8 cellular contexts compared by ENCODE assay signal in the genomic region with DNA sequence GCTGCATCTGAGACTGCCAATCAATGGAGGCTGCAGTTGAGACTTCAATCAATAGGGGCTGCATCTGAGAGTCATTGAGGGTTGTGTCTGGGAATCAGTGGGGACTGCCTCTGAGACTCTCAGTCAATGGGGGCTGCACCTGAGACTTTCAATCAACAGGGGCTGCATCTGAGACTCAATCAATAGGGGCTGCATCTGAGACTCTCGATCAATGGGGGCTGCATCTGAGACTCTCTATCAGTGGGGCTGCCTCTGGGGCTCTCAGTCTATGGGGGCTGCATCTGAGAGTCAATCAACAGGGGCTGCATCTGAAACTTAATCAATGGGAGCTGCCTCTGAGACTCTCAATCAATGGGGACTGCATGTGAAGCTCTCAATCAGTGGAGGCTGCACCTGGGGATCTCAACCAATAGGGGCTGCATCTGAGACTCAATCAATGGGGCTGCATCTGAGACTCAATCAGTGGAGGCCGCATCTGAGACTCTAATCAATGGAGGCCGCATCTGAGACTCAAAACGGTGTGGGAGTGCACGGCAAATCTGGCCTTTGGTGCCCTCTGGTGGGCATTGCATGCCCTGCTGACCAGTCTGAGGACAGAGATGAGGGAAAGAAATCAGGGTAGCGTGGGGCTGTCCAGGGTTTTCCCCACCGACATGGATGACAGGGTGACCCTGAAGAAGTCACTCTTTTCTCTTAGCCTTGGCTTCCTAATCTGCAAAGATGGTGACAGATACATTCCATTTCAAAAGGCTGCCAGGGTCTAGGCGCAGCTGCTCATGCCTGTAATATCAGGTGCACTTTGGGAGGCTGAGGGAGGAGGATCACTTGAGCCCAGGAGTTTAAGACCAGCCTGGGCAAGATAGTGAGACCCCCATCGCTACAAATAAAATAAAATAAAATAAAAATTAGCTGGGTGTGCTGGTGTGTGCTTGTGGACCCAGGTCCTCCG. TPM values are rescaled to one million over a fixed set of nuclear protein-coding genes. Genes with fewer than 3 reads are reported as not detected.
DNase-seq lines count a peak whose midpoint lies in the region; ATAC-seq and TF ChIP-seq lines count a peak whose summit lies in the region.

No MANE protein-coding gene starts in this region.

- H3K4me3 ChIP-seq in OCI-LY1 (ENCODE audit: low read depth, low read length, poor library complexity, severe bottlenecking): no peak overlapping the region
- no peak overlapping the region for H3K4me3 ChIP-seq in fibroblast of mammary gland (ENCODE audit: control insufficient read depth, low read depth, low read length)
- H3K4me3 ChIP-seq in neural cell (ENCODE audit: low read length): no peak overlapping the region

- DNase-seq in NCI-H446 (lab: John Stamatoyannopoulos, UW): peak; percentile 50 to 75
- no peak for DNase-seq in NCI-H446 treated with DMSO at 0.1 percent for 48 hours (lab: John Stamatoyannopoulos, UW)
- DNase-seq in activated T-cell treated with anti-CD3 and anti-CD28 coated beads, Interleukin-2, amount 50 U/mL, for 1 hour: peak; percentile 77
- DNase-seq in fibroblast of mammary gland (ENCODE audit: low read depth): peak; percentile 65
- peak; percentile 83 for DNase-seq in stimulated activated naive CD8-positive, alpha-beta T cell treated with anti-CD3 and anti-CD28 coated beads, Interleukin-15, Interleukin-2, amounts not matched to agents 100 U/mL and 50 U/mL, for 24 hours

- H3K4me1 ChIP-seq in OCI-LY1 (ENCODE audit: insufficient read depth, low read length, severe bottlenecking): no peaks in the 10 kb centered on the region

- H3K36me3 ChIP-seq in OCI-LY1 (ENCODE audit: insufficient read depth, low read length): no peaks in the 10 kb centered on the region
- no peaks in the 10 kb centered on the region for H3K36me3 ChIP-seq in neural cell (ENCODE audit: insufficient read depth, low read length)

- H3K9ac ChIP-seq in OCI-LY1 (ENCODE audit: low read length) (no peak overlapping the region), neural cell (ENCODE audit: low read length) (no peak overlapping the region)

- H3K9me3 ChIP-seq in OCI-LY1 (ENCODE audit: low read length): no peaks in the 10 kb centered on the region
- H3K9me3 ChIP-seq in neural cell (ENCODE audit: low read length): no peaks in the 10 kb centered on the region

- H3K79me2 ChIP-seq in OCI-LY1 (ENCODE audit: insufficient read depth, low read length) (no peaks in the 10 kb centered on the region), neural cell (replicated peaks; ENCODE audit: insufficient read depth, low read length) (no peaks in the 10 kb centered on the region)

- H3F3A ChIP-seq in OCI-LY1 (ENCODE audit: insufficient read depth, low read length) (no peaks in the 10 kb centered on the region), neural cell (ENCODE audit: insufficient read depth, low read length, poor library complexity, severe bottlenecking) (no peaks in the 10 kb centered on the region)

- H3K27ac ChIP-seq in OCI-LY1 (ENCODE audit: low read depth, low read length, poor library complexity, severe bottlenecking) (no peak overlapping the region), neural cell (ENCODE audit: low read length) (no peak overlapping the region)

- H3K9me2 ChIP-seq in OCI-LY1 (ENCODE audit: low read depth, low read length) (no peaks in the 10 kb centered on the region), neural cell (ENCODE audit: insufficient read depth, low read length) (no peaks in the 10 kb centered on the region)

- H4K20me1 ChIP-seq in OCI-LY1 (ENCODE audit: insufficient read depth, low read length) (no peaks in the 10 kb centered on the region), neural cell (ENCODE audit: insufficient read depth) (no peaks in the 10 kb centered on the region)

- TF ChIP-seq CTCF in OCI-LY1 (IDR thresholded peaks at IDR 0.05; ENCODE audit: low read length): peak; percentile 98
- peak; percentile 96 for TF ChIP-seq CTCF in fibroblast of mammary gland (conservative IDR thresholded peaks at IDR 0.05; ENCODE audit: control insufficient read depth, insufficient read depth, low read depth, low read length)
- peak; percentile 95 for TF ChIP-seq CTCF in neural cell (IDR thresholded peaks at IDR 0.05; ENCODE audit: poor library complexity, severe bottlenecking)

- TF ChIP-seq RAD21 in neural cell (conservative IDR thresholded peaks at IDR 0.05): peak; percentile 96

- H3K4me2 ChIP-seq in OCI-LY1 (ENCODE audit: low read length) (no peak overlapping the region), neural cell (ENCODE audit: low read length) (no peak overlapping the region)

- ATAC-seq in HG03565 (IDR thresholded peaks at IDR 0.05; ENCODE audit: unreplicated experiment): peak; percentile 51
- peak; percentile 85 for ATAC-seq in stimulated activated naive CD8-positive, alpha-beta T cell treated with anti-CD3 and anti-CD28 coated beads, Interleukin-15, Interleukin-2, amounts not matched to agents 100 U/mL and 50 U/mL, for 24 hours

- H2AFZ ChIP-seq in OCI-LY1 (ENCODE audit: low read length) (no peak overlapping the region), neural cell (ENCODE audit: low read depth, low read length) (no peak overlapping the region)

- H3K27me3 ChIP-seq in OCI-LY1 (ENCODE audit: insufficient read depth, low read length) (peaks cover 5% of the 10 kb centered on the region), neural cell (ENCODE audit: insufficient read depth, low read depth, low read length) (no peaks in the 10 kb centered on the region)

- no peak for TF ChIP-seq EP300 in neural cell (conservative IDR thresholded peaks at IDR 0.05; ENCODE audit: poor library complexity, severe bottlenecking)

TF ChIP-seq in neural cell, 6 proteins besides CTCF, POLR2A, EP300 and RAD21:
- peak; percentile 97 for TF ChIP-seq SMC3 (conservative IDR thresholded peaks at IDR 0.05; ENCODE audit: poor library complexity)
- no peak for TF ChIP-seq EZH2 (IDR thresholded peaks at IDR 0.05; ENCODE audit: borderline replicate concordance, insufficient read depth, low read length, poor library complexity, severe bottlenecking)

RNA-seq across cellular contexts. Expression of gene EIF5, which starts 41.3 kb away (rescaled TPM):
- polyA plus RNA-seq in neural cell: 165 and 188 TPM in 2 replicates
- polyA minus RNA-seq in neural cell: 286 and 290 TPM in 2 replicates
